8 cellular contexts compared by ENCODE assay signal in the genomic region with DNA sequence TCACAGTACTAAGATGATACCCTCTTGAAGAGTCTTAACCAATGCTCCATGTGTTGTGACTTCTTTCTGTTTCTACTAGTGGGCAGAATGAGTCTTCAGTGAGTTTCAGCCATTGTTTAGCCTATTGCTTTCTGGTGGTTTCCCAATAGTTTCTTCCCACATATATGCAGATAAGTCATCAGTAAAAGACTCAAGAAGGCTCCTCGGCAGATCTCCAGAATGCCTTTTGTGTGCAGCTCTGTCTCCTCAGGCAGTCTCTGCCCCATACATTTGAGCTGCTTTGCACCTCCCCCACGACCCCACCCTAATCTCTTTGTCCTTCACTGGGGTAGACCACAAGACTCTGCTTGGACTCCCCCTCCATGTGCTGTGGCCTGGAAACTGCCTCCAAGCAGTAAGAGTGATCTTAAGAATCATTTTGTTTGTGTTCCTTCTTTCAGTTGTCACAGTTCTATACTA.
A peak's percentile ranks its signal among the peaks of the same experiment; 100 is the strongest.
DNase-seq lines count a peak whose midpoint lies in the region; ATAC-seq and TF ChIP-seq lines count a peak whose summit lies in the region.

No MANE protein-coding gene starts in this region.

- H2BK12ac ChIP-seq in trophoblast cell (ENCODE audit: low read length): no peak overlapping the region

- H2AK5ac ChIP-seq in trophoblast cell (ENCODE audit: low read length): no peak overlapping the region

- peak overlapping the region; percentile 66 for H3K4me3 Mint-ChIP-seq in activated naive CD4-positive, alpha-beta T cell treated with anti-CD3 and anti-CD28 coated beads, Interleukin-2, amount 50 U/mL, for 24 hours

- no peak for TF ChIP-seq CTCF in GM10266 (IDR thresholded peaks at IDR 0.05; ENCODE audit: control insufficient read depth, insufficient read depth, low read depth, missing control alignments)
- TF ChIP-seq CTCF in coronary artery (IDR thresholded peaks at IDR 0.05): no peak

- peaks cover 2% of the 10 kb centered on the region for H3K79me1 ChIP-seq in trophoblast cell (ENCODE audit: low read length)

- WGBS in trophoblast cell (ENCODE audit: extremely low coverage, insufficient coverage, insufficient read length): no CpG with 5 or more reads among the region's 2 CpGs

- no peak overlapping the region for H4K8ac ChIP-seq in trophoblast cell (ENCODE audit: low read depth, low read length)

- H3K4ac ChIP-seq in trophoblast cell (ENCODE audit: low read depth, low read length): no peak overlapping the region

- no peak overlapping the region for H3K18ac ChIP-seq in trophoblast cell (ENCODE audit: low read length)

- H3K9me3 Mint-ChIP-seq in activated naive CD4-positive, alpha-beta T cell treated with anti-CD3 and anti-CD28 coated beads, Interleukin-2, amount 50 U/mL, for 24 hours: peaks cover 18% of the 10 kb centered on the region

- H3K79me2 ChIP-seq in trophoblast cell (ENCODE audit: control insufficient read depth, insufficient read depth, low read length, poor library complexity): no peaks in the 10 kb centered on the region

- no peak overlapping the region for H3K23ac ChIP-seq in trophoblast cell (ENCODE audit: low read length)

- H2BK5ac ChIP-seq in trophoblast cell (ENCODE audit: low read depth, low read length, poor library complexity): no peak overlapping the region

- H3K9me3 ChIP-seq in trophoblast cell (ENCODE audit: insufficient read depth, low read depth, low read length): no peaks in the 10 kb centered on the region

- H3K27ac ChIP-seq in trophoblast cell (ENCODE audit: low read depth, low read length) (peak overlapping the region; percentile 59), coronary artery (no peak overlapping the region)

- DNase-seq in GM10266 (ENCODE audit: extremely low spot score): peak; percentile 17
- peak; percentile 17 to 38 for DNase-seq in trophoblast cell
- DNase-seq in head of caudate nucleus: no peak
- no peak for DNase-seq in coronary artery (ENCODE audit: low spot score)
- no peak for DNase-seq in SW480 (ENCODE audit: low spot score)

- ATAC-seq in HG02973 (IDR thresholded peaks at IDR 0.05; ENCODE audit: unreplicated experiment) (peak; percentile 89), GM18517 (IDR thresholded peaks at IDR 0.05; ENCODE audit: unreplicated experiment) (no peak)

- H3K36me3 Mint-ChIP-seq in activated naive CD4-positive, alpha-beta T cell treated with anti-CD3 and anti-CD28 coated beads, Interleukin-2, amount 50 U/mL, for 24 hours: peaks cover 7% of the 10 kb centered on the region

- no peaks in the 10 kb centered on the region for H3K36me3 ChIP-seq in trophoblast cell (ENCODE audit: control insufficient read depth in 1 of 2, insufficient read depth in 2 of 2, low read length in 2 of 2)

- H3K4me3 ChIP-seq in trophoblast cell (ENCODE audit: low read depth, low read length) (no peak overlapping the region), coronary artery (no peak overlapping the region)

- no peak overlapping the region for H2BK120ac ChIP-seq in trophoblast cell (ENCODE audit: insufficient read depth, low read length, poor library complexity)

- no peaks in the 10 kb centered on the region for H3K27me3 ChIP-seq in trophoblast cell (ENCODE audit: insufficient read depth, low read length)

- H3K9ac ChIP-seq in trophoblast cell (ENCODE audit: low read length): no peak overlapping the region

- no peak overlapping the region for H2AFZ ChIP-seq in trophoblast cell (ENCODE audit: insufficient read depth, low read length, poor library complexity)

- no peak overlapping the region for H4K91ac ChIP-seq in trophoblast cell (ENCODE audit: low read depth, low read length)

- intact Hi-C loops in head of caudate nucleus (cut with DNase I): no loop called here

- peak overlapping the region; percentile 96 for H3K27ac Mint-ChIP-seq in activated naive CD4-positive, alpha-beta T cell treated with anti-CD3 and anti-CD28 coated beads, Interleukin-2, amount 50 U/mL, for 24 hours

- H3K4me1 Mint-ChIP-seq in activated naive CD4-positive, alpha-beta T cell treated with anti-CD3 and anti-CD28 coated beads, Interleukin-2, amount 50 U/mL, for 24 hours: peaks cover 39% of the 10 kb centered on the region

- H3K27me3 Mint-ChIP-seq in activated naive CD4-positive, alpha-beta T cell treated with anti-CD3 and anti-CD28 coated beads, Interleukin-2, amount 50 U/mL, for 24 hours: no peaks in the 10 kb centered on the region

- no peak overlapping the region for H4K12ac ChIP-seq in trophoblast cell (ENCODE audit: low read depth, low read length)

- H3K4me2 ChIP-seq in trophoblast cell (ENCODE audit: low read length): no peak overlapping the region

- no peak overlapping the region for H3K14ac ChIP-seq in trophoblast cell (ENCODE audit: low read length)

- H3K4me1 ChIP-seq in trophoblast cell (ENCODE audit: control insufficient read depth in 1 of 2, insufficient read depth in 2 of 2, low read length in 2 of 2): peaks cover 0 to 9% of the 10 kb centered on the region in 2 experiments

Comparison
In these comparisons a context has a peak if more than half of its experiments do, and no peak if none do; other contexts are left out.
1. DNase-seq: peak in GM10266 (single experiment) and trophoblast cell (2 of 2); none in head of caudate nucleus (0 of 42), coronary artery (single experiment) and SW480 (single experiment).